In genomic region chr7:105800442-105800841, GRCh38 we compare ENCODE assay signal across 11 cellular contexts.
DNase-seq lines count a peak whose midpoint lies in the region; ATAC-seq and FAIRE-seq lines count a peak whose summit lies in the region.
"Had no signal": no experiment of that assay in that cellular context is flagged by ENCODE, and none has a peak within 500 bp of the region (broad histone marks: within the 10 kb centered on the region; RNA-seq: fewer than 3 reads in every experiment).

No MANE protein-coding gene starts in this region.

- peak; percentile 64 for ATAC-seq in HG03432 (IDR thresholded peaks at IDR 0.05; ENCODE audit: unreplicated experiment)

- no peak overlapping the region for H3K4me3 Mint-ChIP-seq in activated naive CD4-positive, alpha-beta T cell treated with anti-CD3 and anti-CD28 coated beads for 36 hours
- no peak overlapping the region for H3K4me3 Mint-ChIP-seq in dendritic cell treated with granulocyte-macrophage colony-stimulating factor and Interleukin-4, amounts not matched to agents 40 ng/mL and 50 ng/mL, for 4 days

- FAIRE-seq in RCC 7860 (lab: Jason Lieb, UNC) = no peak
- FAIRE-seq: colon, frontal cortex had no signal

- intact Hi-C loops in activated naive CD4-positive, alpha-beta T cell treated with anti-CD3 and anti-CD28 coated beads for 36 hours (cut with micrococcal nuclease) = loop anchor here (1.0 kb wide), 1 partner anchor 9 kb away; no protein-coding TSS in a partner anchor
- intact Hi-C loops in dendritic cell treated with granulocyte-macrophage colony-stimulating factor and Interleukin-4, amounts not matched to agents 40 ng/mL and 50 ng/mL, for 4 days (cut with micrococcal nuclease) = no loop called here

- no peak overlapping the region for H3K27ac Mint-ChIP-seq in activated naive CD4-positive, alpha-beta T cell treated with anti-CD3 and anti-CD28 coated beads for 36 hours
- H3K27ac Mint-ChIP-seq in dendritic cell treated with granulocyte-macrophage colony-stimulating factor and Interleukin-4, amounts not matched to agents 40 ng/mL and 50 ng/mL, for 4 days = peak overlapping the region; percentile 13

- peaks cover 3% of the 10 kb centered on the region for H3K27me3 Mint-ChIP-seq in activated naive CD4-positive, alpha-beta T cell treated with anti-CD3 and anti-CD28 coated beads for 36 hours (ENCODE audit: low read depth)
- no peaks in the 10 kb centered on the region for H3K27me3 Mint-ChIP-seq in dendritic cell treated with granulocyte-macrophage colony-stimulating factor and Interleukin-4, amounts not matched to agents 40 ng/mL and 50 ng/mL, for 4 days

- no peaks in the 10 kb centered on the region for H3K9me3 Mint-ChIP-seq in activated naive CD4-positive, alpha-beta T cell treated with anti-CD3 and anti-CD28 coated beads for 36 hours
- no peaks in the 10 kb centered on the region for H3K9me3 Mint-ChIP-seq in dendritic cell treated with granulocyte-macrophage colony-stimulating factor and Interleukin-4, amounts not matched to agents 40 ng/mL and 50 ng/mL, for 4 days

- DNase-seq in activated naive CD4-positive, alpha-beta T cell treated with anti-CD3 and anti-CD28 coated beads for 36 hours = peak; percentile 62
- no peak for DNase-seq in activated naive CD4-positive, alpha-beta T cell (lab: John Stamatoyannopoulos, UW)
- DNase-seq in stromal cell of bone marrow (ENCODE audit: low read depth) (peak; percentile 32), RCC 7860 (ENCODE audit: low spot score) (no peak), inferior parietal cortex (ENCODE audit: extremely low spot score) (no peak), NCI-H510A treated with DMSO at 0.1 percent for 48 hours (lab: John Stamatoyannopoulos, UW) (no peak)
- DNase-seq: NCI-H1694 had no signal

- H3K36me3 Mint-ChIP-seq in activated naive CD4-positive, alpha-beta T cell treated with anti-CD3 and anti-CD28 coated beads for 36 hours (ENCODE audit: low read depth) = peaks cover 2% of the 10 kb centered on the region
- peaks cover 8% of the 10 kb centered on the region for H3K36me3 Mint-ChIP-seq in dendritic cell treated with granulocyte-macrophage colony-stimulating factor and Interleukin-4, amounts not matched to agents 40 ng/mL and 50 ng/mL, for 4 days (ENCODE audit: low read depth)

- CTCF ChIA-PET in activated naive CD4-positive, alpha-beta T cell treated with anti-CD3 and anti-CD28 coated beads for 36 hours (lab: Charles Lee) = interaction anchor here (0.7 to 1.4 kb wide), 3 partner anchors 34 to 40 kb away, joined by 3 read pairs; no protein-coding TSS in a partner anchor

- H3K4me1 Mint-ChIP-seq in activated naive CD4-positive, alpha-beta T cell treated with anti-CD3 and anti-CD28 coated beads for 36 hours (ENCODE audit: low read depth) = peaks cover 27% of the 10 kb centered on the region
- H3K4me1 Mint-ChIP-seq in dendritic cell treated with granulocyte-macrophage colony-stimulating factor and Interleukin-4, amounts not matched to agents 40 ng/mL and 50 ng/mL, for 4 days (ENCODE audit: low read depth) = peaks cover 24% of the 10 kb centered on the region

Comparison
In these comparisons a context has a peak if more than half of its experiments do, and no peak if none do; other contexts are left out.
1. DNase-seq: peak in activated naive CD4-positive, alpha-beta T cell treated with anti-CD3 and anti-CD28 coated beads for 36 hours (single experiment) and stromal cell of bone marrow (single experiment); none in activated naive CD4-positive, alpha-beta T cell (0 of 4), RCC 7860 (single experiment), inferior parietal cortex (single experiment) and NCI-H510A treated with DMSO at 0.1 percent for 48 hours (single experiment).